ENCODE assay signal across 37 cellular contexts in genomic region chr22:49494555-49494954, GRCh38.
"Had no signal": no experiment of that assay in that cellular context is flagged by ENCODE, and none has a peak within 500 bp of the region (broad histone marks: within the 10 kb centered on the region; RNA-seq: fewer than 3 reads in every experiment).

No MANE protein-coding gene starts in this region.

- H3K4me3 Mint-ChIP-seq: activated B cell treated with CpG ODN at 0.5 μM for 24 hours; activated CD4-positive, alpha-beta memory T cell treated with anti-CD3 and anti-CD28 coated beads for 36 hours; activated CD4-positive, alpha-beta T cell treated with anti-CD3 and anti-CD28 coated beads, Interleukin-2, amount 10 ng/mL, durations not matched to agents 24 days and 14 days; activated CD8-positive, alpha-beta memory T cell treated with anti-CD3 and anti-CD28 coated beads, Interleukin-2, amount 10 ng/mL, durations not matched to agents 7 days and 5 days; activated CD8-positive, alpha-beta T cell treated with anti-CD3 and anti-CD28 coated beads for 36 hours; activated naive CD4-positive, alpha-beta T cell treated with anti-CD3 and anti-CD28 coated beads for 36 hours; activated naive CD8-positive, alpha-beta T cell treated with anti-CD3 and anti-CD28 coated beads for 36 hours; activated T-cell treated with anti-CD3 and anti-CD28 coated beads, Interleukin-2, amount 50 U/mL, for 4 hours; activated T-cell treated with anti-CD3 and anti-CD28 coated beads, Interleukin-2, amount 50 U/mL, for 72 hours; activated T-helper 1 cell treated with anti-CD3 and anti-CD28 coated beads, Interleukin-12 subunit alpha, Interleukin-12 subunit beta, Interleukin-2, Interleukin-4 antibody, amounts not matched to agents 30 ng/mL and 10 ng/mL and 1 ng/mL, durations not matched to agents 14 hours and 24 hours and 36 hours; activated T-helper 17 cell treated with anti-CD3 and anti-CD28 coated beads, Interleukin-2, amount 50 U/mL, for 72 hours; central memory CD8-positive, alpha-beta T cell; T-helper 1 cell treated with Interleukin-12 subunit alpha and Interleukin-12 subunit beta and Interleukin-4 antibody, amounts not matched to agents 30 μg/mL and 1 μg/mL, for 36 hours; T-helper 2 cell treated with Interferon-gamma antibody and Interleukin-4, amounts not matched to agents 5 μg/mL and 100 μg/mL, for 36 hours had no signal

- DNase-seq: activated B cell treated with CpG ODN at 0.5 μM for 24 hours; activated CD4-positive, alpha-beta memory T cell treated with anti-CD3 and anti-CD28 coated beads for 36 hours; activated CD4-positive, alpha-beta T cell treated with anti-CD3 and anti-CD28 coated beads for 4 hours; activated CD4-positive, alpha-beta T cell treated with anti-CD3 and anti-CD28 coated beads, Interleukin-2, amount 10 ng/mL, durations not matched to agents 24 days and 14 days; activated CD4-positive, alpha-beta T cell treated with anti-CD3 and anti-CD28 coated beads, Interleukin-2, amount 50 U/mL, for 1 hour; activated CD4-positive, alpha-beta T cell treated with anti-CD3 and anti-CD28 coated beads, Interleukin-2, amount 50 U/mL, for 4 hours; activated CD4-positive, CD25-positive, alpha-beta regulatory T cell treated with anti-CD3 and anti-CD28 coated beads, Interleukin-2, amount 50 U/mL, for 72 hours; activated CD8-positive, alpha-beta memory T cell treated with anti-CD3 and anti-CD28 coated beads, Interleukin-2, amount 10 ng/mL, durations not matched to agents 7 days and 5 days; activated CD8-positive, alpha-beta T cell treated with anti-CD3 and anti-CD28 coated beads for 36 hours; activated effector memory CD4-positive, alpha-beta T cell treated with anti-CD3 and anti-CD28 coated beads, Interleukin-2, amount 50 U/mL, for 16 hours; activated gamma-delta T cell treated with Interleukin-2 at 50 U/mL for 16 hours; activated naive CD4-positive, alpha-beta T cell; activated naive CD4-positive, alpha-beta T cell treated with anti-CD3 and anti-CD28 coated beads for 36 hours; activated naive CD4-positive, alpha-beta T cell treated with anti-CD3 and anti-CD28 coated beads, Interleukin-2, amount 50 U/mL, for 16 hours; activated naive CD8-positive, alpha-beta T cell treated with anti-CD3 and anti-CD28 coated beads for 36 hours; activated T-cell treated with anti-CD3 and anti-CD28 coated beads for 4 hours; activated T-cell treated with anti-CD3 and anti-CD28 coated beads, Interleukin-2, amount 50 U/mL, for 1 hour; activated T-cell treated with anti-CD3 and anti-CD28 coated beads, Interleukin-2, amount 50 U/mL, for 4 hours; activated T-cell treated with anti-CD3 and anti-CD28 coated beads, Interleukin-2, amount 50 U/mL, for 72 hours; amniotic stem cell; aorta; body of pancreas; brain microvascular endothelial cell; caudate nucleus; cerebellar nuclear complex; T-helper 1 cell; T-helper 2 cell; T-helper 9 cell had no signal

- H3K9me3 Mint-ChIP-seq: activated CD4-positive, alpha-beta memory T cell treated with anti-CD3 and anti-CD28 coated beads for 36 hours; activated CD4-positive, alpha-beta T cell treated with anti-CD3 and anti-CD28 coated beads, Interleukin-2, amount 10 ng/mL, durations not matched to agents 24 days and 14 days; activated CD8-positive, alpha-beta T cell treated with anti-CD3 and anti-CD28 coated beads for 36 hours; activated naive CD4-positive, alpha-beta T cell treated with anti-CD3 and anti-CD28 coated beads for 36 hours; activated naive CD4-positive, alpha-beta T cell treated with anti-CD3 and anti-CD28 coated beads, Interleukin-2, amount 50 U/mL, for 72 hours; activated naive CD8-positive, alpha-beta T cell treated with anti-CD3 and anti-CD28 coated beads for 36 hours; activated T-cell treated with anti-CD3 and anti-CD28 coated beads, Interleukin-2, amount 50 U/mL, for 72 hours; activated T-helper 1 cell treated with anti-CD3 and anti-CD28 coated beads, Interleukin-12 subunit alpha, Interleukin-12 subunit beta, Interleukin-2, Interleukin-4 antibody, amounts not matched to agents 30 ng/mL and 10 ng/mL and 1 ng/mL, durations not matched to agents 14 hours and 24 hours and 36 hours; activated T-helper 17 cell treated with anti-CD3 and anti-CD28 coated beads, Interleukin-2, amount 50 U/mL, for 72 hours; central memory CD8-positive, alpha-beta T cell; T-helper 1 cell treated with Interleukin-12 subunit alpha and Interleukin-12 subunit beta and Interleukin-4 antibody, amounts not matched to agents 30 μg/mL and 1 μg/mL, for 36 hours; T-helper 2 cell treated with Interferon-gamma antibody and Interleukin-4, amounts not matched to agents 5 μg/mL and 100 μg/mL, for 36 hours had no signal

- H3K27ac Mint-ChIP-seq: activated B cell treated with CpG ODN at 0.5 μM for 24 hours; activated CD4-positive, alpha-beta memory T cell treated with anti-CD3 and anti-CD28 coated beads for 36 hours; activated CD4-positive, alpha-beta T cell treated with anti-CD3 and anti-CD28 coated beads, Interleukin-2, amount 10 ng/mL, durations not matched to agents 24 days and 14 days; activated CD8-positive, alpha-beta memory T cell treated with anti-CD3 and anti-CD28 coated beads, Interleukin-2, amount 10 ng/mL, durations not matched to agents 7 days and 5 days; activated CD8-positive, alpha-beta T cell treated with anti-CD3 and anti-CD28 coated beads for 36 hours; activated naive CD4-positive, alpha-beta T cell treated with anti-CD3 and anti-CD28 coated beads for 36 hours; activated naive CD8-positive, alpha-beta T cell treated with anti-CD3 and anti-CD28 coated beads for 36 hours; activated T-cell treated with anti-CD3 and anti-CD28 coated beads, Interleukin-2, amount 50 U/mL, for 72 hours; activated T-helper 1 cell treated with anti-CD3 and anti-CD28 coated beads, Interleukin-12 subunit alpha, Interleukin-12 subunit beta, Interleukin-2, Interleukin-4 antibody, amounts not matched to agents 30 ng/mL and 10 ng/mL and 1 ng/mL, durations not matched to agents 14 hours and 24 hours and 36 hours; activated T-helper 17 cell treated with anti-CD3 and anti-CD28 coated beads, Interleukin-2, amount 50 U/mL, for 72 hours; T-helper 1 cell treated with Interleukin-12 subunit alpha and Interleukin-12 subunit beta and Interleukin-4 antibody, amounts not matched to agents 30 μg/mL and 1 μg/mL, for 36 hours; T-helper 2 cell treated with Interferon-gamma antibody and Interleukin-4, amounts not matched to agents 5 μg/mL and 100 μg/mL, for 36 hours had no signal

- H3K4me1 Mint-ChIP-seq: activated B cell treated with CpG ODN at 0.5 μM for 24 hours; activated CD4-positive, alpha-beta T cell treated with anti-CD3 and anti-CD28 coated beads, Interleukin-2, amount 10 ng/mL, durations not matched to agents 24 days and 14 days; activated CD8-positive, alpha-beta memory T cell treated with anti-CD3 and anti-CD28 coated beads, Interleukin-2, amount 10 ng/mL, durations not matched to agents 7 days and 5 days; activated naive CD8-positive, alpha-beta T cell treated with anti-CD3 and anti-CD28 coated beads for 36 hours; activated T-helper 17 cell treated with anti-CD3 and anti-CD28 coated beads, Interleukin-2, amount 50 U/mL, for 72 hours; central memory CD8-positive, alpha-beta T cell had no signal

- H3K27me3 Mint-ChIP-seq: activated B cell treated with CpG ODN at 0.5 μM for 24 hours; activated CD4-positive, alpha-beta memory T cell treated with anti-CD3 and anti-CD28 coated beads for 36 hours; activated CD4-positive, alpha-beta T cell treated with anti-CD3 and anti-CD28 coated beads, Interleukin-2, amount 10 ng/mL, durations not matched to agents 24 days and 14 days; activated CD8-positive, alpha-beta memory T cell treated with anti-CD3 and anti-CD28 coated beads, Interleukin-2, amount 10 ng/mL, durations not matched to agents 7 days and 5 days; activated CD8-positive, alpha-beta T cell treated with anti-CD3 and anti-CD28 coated beads for 36 hours; activated naive CD8-positive, alpha-beta T cell treated with anti-CD3 and anti-CD28 coated beads for 36 hours; activated T-helper 17 cell treated with anti-CD3 and anti-CD28 coated beads, Interleukin-2, amount 50 U/mL, for 72 hours; central memory CD8-positive, alpha-beta T cell had no signal

- H3K27ac ChIP-seq: adrenal gland, body of pancreas, brain microvascular endothelial cell, breast epithelium, VCaP had no signal

- H3K4me3 ChIP-seq: adrenal gland, body of pancreas, breast epithelium had no signal

- H3K36me3 Mint-ChIP-seq: activated CD4-positive, alpha-beta memory T cell treated with anti-CD3 and anti-CD28 coated beads for 36 hours; activated CD8-positive, alpha-beta memory T cell treated with anti-CD3 and anti-CD28 coated beads, Interleukin-2, amount 10 ng/mL, durations not matched to agents 7 days and 5 days; activated naive CD4-positive, alpha-beta T cell treated with anti-CD3 and anti-CD28 coated beads, Interleukin-2, amount 50 U/mL, for 72 hours had no signal

- ATAC-seq: activated CD8-positive, alpha-beta memory T cell treated with anti-CD3 and anti-CD28 coated beads, Interleukin-2, amount 10 ng/mL, durations not matched to agents 7 days and 5 days; activated CD8-positive, alpha-beta T cell treated with anti-CD3 and anti-CD28 coated beads for 36 hours; activated naive CD4-positive, alpha-beta T cell treated with anti-CD3 and anti-CD28 coated beads, Interleukin-2, amount 50 U/mL, for 72 hours; activated T-cell treated with anti-CD3 and anti-CD28 coated beads, Interleukin-2, amount 50 U/mL, for 4 hours; activated T-cell treated with anti-CD3 and anti-CD28 coated beads, Interleukin-2, amount 50 U/mL, for 72 hours; activated T-helper 17 cell treated with anti-CD3 and anti-CD28 coated beads, Interleukin-2, amount 50 U/mL, for 72 hours; body of pancreas had no signal
